In genomic region chr6:136761227-136761922, GRCh38 we compare ENCODE assay signal across 8 cellular contexts. TPM values are rescaled to one million over a fixed set of nuclear protein-coding genes. Genes with fewer than 3 reads are reported as not detected.
DNase-seq lines count a peak whose midpoint lies in the region; ATAC-seq lines count a peak whose summit lies in the region.

No MANE protein-coding gene starts in this region.

- intact Hi-C loops in naive thymus-derived CD4-positive, alpha-beta T cell (cut with micrococcal nuclease): loop anchor here in 1 of 2 donors (1.0 kb wide), 1 partner anchor 8 kb away; no protein-coding TSS in a partner anchor

- no peaks in the 10 kb centered on the region for H3K9me3 ChIP-seq in CD8-positive, alpha-beta memory T cell (ENCODE audit: low read length)
- no peaks in the 10 kb centered on the region for H3K9me3 ChIP-seq in naive thymus-derived CD4-positive, alpha-beta T cell (ENCODE audit: control insufficient read depth in 2 of 3, low read length in 3 of 3)

- H3K27me3 Mint-ChIP-seq in CD8-positive, alpha-beta memory T cell: no peaks in the 10 kb centered on the region
- no peaks in the 10 kb centered on the region for H3K27me3 Mint-ChIP-seq in naive thymus-derived CD4-positive, alpha-beta T cell

- H3K27me3 ChIP-seq in CD8-positive, alpha-beta memory T cell (ENCODE audit: insufficient read depth, low read length, poor library complexity, severe bottlenecking): no peaks in the 10 kb centered on the region
- H3K27me3 ChIP-seq in naive thymus-derived CD4-positive, alpha-beta T cell (ENCODE audit: control insufficient read depth in 2 of 2, insufficient read depth in 2 of 2, low read length in 2 of 2): no peaks in the 10 kb centered on the region

- ATAC-seq in naive thymus-derived CD4-positive, alpha-beta T cell: peak; percentile 53

- no peaks in the 10 kb centered on the region for H3K9me3 Mint-ChIP-seq in CD8-positive, alpha-beta memory T cell
- no peaks in the 10 kb centered on the region for H3K9me3 Mint-ChIP-seq in naive thymus-derived CD4-positive, alpha-beta T cell

- peaks cover 75 to 80% (median 75%) of the 10 kb centered on the region in 3 donors for H3K4me1 Mint-ChIP-seq in CD8-positive, alpha-beta memory T cell
- H3K4me1 Mint-ChIP-seq in naive thymus-derived CD4-positive, alpha-beta T cell: peaks cover 45 to 70% (median 56%) of the 10 kb centered on the region in 7 donors

- peaks cover 0 to 1% (median 0%) of the 10 kb centered on the region in 3 donors for H3K36me3 Mint-ChIP-seq in CD8-positive, alpha-beta memory T cell
- H3K36me3 Mint-ChIP-seq in naive thymus-derived CD4-positive, alpha-beta T cell: peaks cover 0 to 4% (median 3%) of the 10 kb centered on the region in 5 donors

- POLR2A ChIA-PET in CD8-positive, alpha-beta memory T cell (lab: Charles Lee): interaction anchor here (2.6 kb wide), 1 partner anchor 31 kb away, joined by 22 read pairs; the partner anchor contains the start of gene MAP3K5
- POLR2A ChIA-PET in naive thymus-derived CD4-positive, alpha-beta T cell (lab: Charles Lee): interaction anchor here (0.7 to 6.5 kb wide), 4 partner anchors 8 to 28 kb away, joined by 3 to 77 read pairs (median 18); partner anchors contain the start of gene MAP3K5

- CTCF ChIA-PET in CD8-positive, alpha-beta memory T cell (lab: Charles Lee): interaction anchor here (1.0 to 8.1 kb wide), 4 partner anchors 22 to 117 kb away, joined by 3 to 127 read pairs (median 19); partner anchors contain the start of gene MAP3K5
- CTCF ChIA-PET in naive thymus-derived CD4-positive, alpha-beta T cell (lab: Charles Lee): interaction anchor here (1.1 to 4.4 kb wide), 3 partner anchors 25 to 116 kb away, joined by 4 to 44 read pairs (median 5); partner anchors contain the start of gene MAP3K5

- H3K4me3 ChIP-seq in CD8-positive, alpha-beta memory T cell (ENCODE audit: low read length): peak overlapping the region; percentile 16
- H3K4me3 ChIP-seq in naive thymus-derived CD4-positive, alpha-beta T cell (ENCODE audit: low read length): peak overlapping the region; percentile 12

- no peak overlapping the region for H3K27ac ChIP-seq in CD8-positive, alpha-beta memory T cell (ENCODE audit: low read depth, low read length)
- no peak overlapping the region for H3K27ac ChIP-seq in naive thymus-derived CD4-positive, alpha-beta T cell (ENCODE audit: low read depth, low read length)

- peak overlapping the region; percentile 58 to 97 (median 92) for H3K27ac Mint-ChIP-seq in CD8-positive, alpha-beta memory T cell
- peak overlapping the region in 8 of 9 donors; percentile 11 to 95 (median 78) for H3K27ac Mint-ChIP-seq in naive thymus-derived CD4-positive, alpha-beta T cell

- H3K4me3 Mint-ChIP-seq in CD8-positive, alpha-beta memory T cell: peak overlapping the region; percentile 57 to 87 (median 82)
- H3K4me3 Mint-ChIP-seq in naive thymus-derived CD4-positive, alpha-beta T cell: peak overlapping the region; percentile 12 to 92 (median 72)

- peaks cover 60% of the 10 kb centered on the region for H3K4me1 ChIP-seq in CD8-positive, alpha-beta memory T cell (ENCODE audit: insufficient read depth, low read length)
- peaks cover 51 to 54% of the 10 kb centered on the region in 2 donors for H3K4me1 ChIP-seq in naive thymus-derived CD4-positive, alpha-beta T cell (ENCODE audit: control insufficient read depth in 2 of 2, insufficient read depth in 2 of 2, low read length in 2 of 2)

- no peaks in the 10 kb centered on the region for H3K36me3 ChIP-seq in CD8-positive, alpha-beta memory T cell (ENCODE audit: insufficient read depth, low read length)
- H3K36me3 ChIP-seq in naive thymus-derived CD4-positive, alpha-beta T cell (ENCODE audit: control insufficient read depth in 2 of 3, insufficient read depth in 3 of 3, low read length in 3 of 3): no peaks in the 10 kb centered on the region

- DNase-seq in CD8-positive, alpha-beta memory T cell: peak in 2 of 5 donors; percentile 30 to 53
- DNase-seq in LHCN-M2 (ENCODE audit: low read depth) (peak; percentile 34), glomerular visceral epithelial cell (ENCODE audit: extremely low spot score) (no peak), NCI-H1930 (lab: John Stamatoyannopoulos, UW) (no peak), SW 1271 (lab: John Stamatoyannopoulos, UW) (no peak)
- DNase-seq in central memory CD4-positive, alpha-beta T cell: peak; percentile 44
- peak in 2 of 9 donors; percentile 28 to 29 for DNase-seq in naive thymus-derived CD4-positive, alpha-beta T cell
- DNase-seq in stimulated activated CD4-positive, alpha-beta T cell treated with anti-CD3 and anti-CD28 coated beads, Interleukin-1b, Interleukin-23, amount 100 ng/mL, for 48 hours: no peak

RNA-seq across cellular contexts. Expression of gene MAP3K5, which starts 30.9 kb away (rescaled TPM):
- total RNA-seq in CD8-positive, alpha-beta memory T cell: 10 to 100 TPM; 12.6 to 12.9 TPM
- polyA plus RNA-seq in CD8-positive, alpha-beta memory T cell: 19.9 TPM
- total RNA-seq in LHCN-M2 (2014; rRNA removed): 51.5 and 68.5 TPM in 2 replicates
- polyA plus RNA-seq in LHCN-M2 (2012): 8.9 TPM
- 10 to 100 TPM; 12.9 to 32.5 (median 14.0) TPM for total RNA-seq in naive thymus-derived CD4-positive, alpha-beta T cell
- 1 to 10 TPM; 2.6 to 3.6 TPM for polyA plus RNA-seq in naive thymus-derived CD4-positive, alpha-beta T cell

Comparison
In these comparisons a context has a peak if more than half of its experiments do, and no peak if none do; other contexts are left out.
1. DNase-seq: peak in LHCN-M2 (single experiment) and central memory CD4-positive, alpha-beta T cell (single experiment); none in glomerular visceral epithelial cell (single experiment), NCI-H1930 (0 of 2), stimulated activated CD4-positive, alpha-beta T cell treated with anti-CD3 and anti-CD28 coated beads, Interleukin-1b, Interleukin-23, amount 100 ng/mL, for 48 hours (single experiment) and SW 1271 (0 of 2).